ENCODE assay signal across 2 cellular contexts in genomic region chr3:79847928-79848327, GRCh38.
A peak's percentile ranks its signal among the peaks of the same experiment; 100 is the strongest.
TF ChIP-seq lines count a peak whose summit lies in the region.

No MANE protein-coding gene starts in this region.

TF ChIP-seq in HepG2, 621 proteins besides CTCF, POLR2A, EP300 and RAD21:
- no peak for TF ChIP-seq ARHGAP35 (CRISPR knock-in tag; IDR thresholded peaks at IDR 0.05; ENCODE audit: borderline replicate concordance)
- TF ChIP-seq MAFK (conservative IDR thresholded peaks at IDR 0.05 in 1 of 2, IDR thresholded peaks at IDR 0.05 in 1 of 2; ENCODE audit: low read length in 2 of 2): peak; percentile 90 to 94
- TF ChIP-seq MAFF (IDR thresholded peaks at IDR 0.05; ENCODE audit: low read depth, low read length): peak; percentile 90

TF ChIP-seq in IMR-90, 13 proteins besides CTCF, POLR2A, EP300 and RAD21:
- peak; percentile 86 for TF ChIP-seq MAFK (IDR thresholded peaks at IDR 0.05; ENCODE audit: low read depth, low read length)
- no peak for TF ChIP-seq NFE2L2 (IDR thresholded peaks at IDR 0.05; ENCODE audit: low read depth, low read length)
